ENCODE assay signal across 27 cellular contexts in genomic region chr3:66029014-66029413, GRCh38. TPM values are rescaled to one million over a fixed set of nuclear protein-coding genes. Genes with fewer than 3 reads are reported as not detected.
"Had no signal": no experiment of that assay in that cellular context is flagged by ENCODE, and none has a peak within 500 bp of the region (broad histone marks: within the 10 kb centered on the region; RNA-seq: fewer than 3 reads in every experiment).

No MANE protein-coding gene starts in this region.

- H3K4me3 ChIP-seq: heart right ventricle, hepatocyte, left lung, lower lobe of right lung, pancreas, right atrium auricular region, right lobe of liver, skin epidermis, tibial nerve, upper lobe of left lung, vagina had no signal

- H3K27me3 ChIP-seq: heart right ventricle, hepatocyte, left lung, pancreas, right atrium auricular region, right lobe of liver, tibial nerve, upper lobe of left lung, vagina had no signal

- H3K4me3 Mint-ChIP-seq: mesothelial cell of epicardium; naive thymus-derived CD4-positive, alpha-beta T cell; natural killer cell treated with Interleukin-12 subunit alpha and Interleukin-12 subunit beta and Interleukin-15 and Interleukin-18, amount 100 ng/mL, for 72 hours; stimulated activated effector memory CD8-positive, alpha-beta T cell treated with anti-CD3 and anti-CD28 coated beads, Interleukin-12 subunit alpha, Interleukin-12 subunit beta, amount 100 ng/mL, for 72 hours; stimulated activated naive CD8-positive, alpha-beta T cell treated with anti-CD3 and anti-CD28 coated beads, Interleukin-15, amount 100 ng/mL, for 72 hours had no signal

- H3K27ac ChIP-seq: hepatocyte, left lung, lower lobe of right lung, pancreas, right lobe of liver, skin epidermis, tibial nerve, upper lobe of left lung, vagina had no signal

- ATAC-seq: left cardiac atrium; naive thymus-derived CD4-positive, alpha-beta T cell; right lobe of liver; stimulated activated effector memory CD8-positive, alpha-beta T cell treated with anti-CD3 and anti-CD28 coated beads, Interleukin-12 subunit alpha, Interleukin-12 subunit beta, amount 100 ng/mL, for 72 hours; stimulated activated naive CD8-positive, alpha-beta T cell treated with anti-CD3 and anti-CD28 coated beads, Interleukin-15, amount 100 ng/mL, for 72 hours had no signal

- H3K4me2 ChIP-seq: hepatocyte had no signal

- H3K36me3 Mint-ChIP-seq: mesothelial cell of epicardium; naive thymus-derived CD4-positive, alpha-beta T cell; natural killer cell treated with Interleukin-12 subunit alpha and Interleukin-12 subunit beta and Interleukin-15 and Interleukin-18, amount 100 ng/mL, for 72 hours; stimulated activated effector memory CD8-positive, alpha-beta T cell treated with anti-CD3 and anti-CD28 coated beads, Interleukin-12 subunit alpha, Interleukin-12 subunit beta, amount 100 ng/mL, for 72 hours had no signal

- H2AFZ ChIP-seq: hepatocyte had no signal

- H3K4me1 Mint-ChIP-seq: naive thymus-derived CD4-positive, alpha-beta T cell; stimulated activated effector memory CD8-positive, alpha-beta T cell treated with anti-CD3 and anti-CD28 coated beads, Interleukin-12 subunit alpha, Interleukin-12 subunit beta, amount 100 ng/mL, for 72 hours had no signal

- H3K9me3 ChIP-seq: heart right ventricle, left lung, lower lobe of right lung, pancreas, right atrium auricular region, right lobe of liver, tibial nerve, upper lobe of left lung, vagina had no signal

- H3K4me1 ChIP-seq: left lung, tibial nerve, upper lobe of left lung had no signal

- H3K9me3 Mint-ChIP-seq: mesothelial cell of epicardium; natural killer cell treated with Interleukin-12 subunit alpha and Interleukin-12 subunit beta and Interleukin-15 and Interleukin-18, amount 100 ng/mL, for 72 hours; stimulated activated effector memory CD8-positive, alpha-beta T cell treated with anti-CD3 and anti-CD28 coated beads, Interleukin-12 subunit alpha, Interleukin-12 subunit beta, amount 100 ng/mL, for 72 hours; stimulated activated naive CD8-positive, alpha-beta T cell treated with anti-CD3 and anti-CD28 coated beads, Interleukin-15, amount 100 ng/mL, for 72 hours had no signal

- H3K36me3 ChIP-seq: heart right ventricle, left lung, lower lobe of right lung, pancreas, right atrium auricular region, right lobe of liver, tibial nerve, upper lobe of left lung, vagina had no signal

- H3K27ac Mint-ChIP-seq: mesothelial cell of epicardium; naive thymus-derived CD4-positive, alpha-beta T cell; natural killer cell treated with Interleukin-12 subunit alpha and Interleukin-12 subunit beta and Interleukin-15 and Interleukin-18, amount 100 ng/mL, for 72 hours; stimulated activated effector memory CD8-positive, alpha-beta T cell treated with anti-CD3 and anti-CD28 coated beads, Interleukin-12 subunit alpha, Interleukin-12 subunit beta, amount 100 ng/mL, for 72 hours; stimulated activated naive CD8-positive, alpha-beta T cell treated with anti-CD3 and anti-CD28 coated beads, Interleukin-15, amount 100 ng/mL, for 72 hours had no signal

- DNase-seq: heart right ventricle; islet precursor cell; kidney glomerular epithelial cell; left cardiac atrium; left lung; lower lobe of right lung; naive thymus-derived CD4-positive, alpha-beta T cell; nucleus accumbens; pancreas; posterior cingulate gyrus; right lobe of liver; stimulated activated CD4-positive, alpha-beta T cell treated with anti-CD3 and anti-CD28 coated beads, Interleukin-12 subunit alpha, Interleukin-12 subunit beta, amount 100 ng/mL, for 4 hours; stimulated activated CD4-positive, alpha-beta T cell treated with anti-CD3 and anti-CD28 coated beads, Interleukin-15, amount 100 ng/mL, for 24 hours; stimulated activated CD4-positive, alpha-beta T cell treated with anti-CD3 and anti-CD28 coated beads, Interleukin-4, amount 100 ng/mL, for 24 hours; stimulated activated naive CD4-positive, alpha-beta T cell treated with Interleukin-2 at 50 U/mL for 16 hours; stimulated activated naive CD8-positive, alpha-beta T cell treated with anti-CD3 and anti-CD28 coated beads, Interleukin-15, amount 100 ng/mL, for 72 hours; substantia nigra; upper lobe of left lung had no signal

RNA-seq across cellular contexts. Expression of gene MAGI1, which starts 9.7 kb away (rescaled TPM):
- total RNA-seq: mononuclear cell; natural killer cell treated with Interleukin-12 subunit alpha and Interleukin-12 subunit beta and Interleukin-15 and Interleukin-18, amount 100 ng/mL, for 72 hours had no signal
- polyA plus RNA-seq: naive thymus-derived CD4-positive, alpha-beta T cell had no signal
